ENCODE assay signal across 18 cellular contexts in genomic region chr2:61114147-61114546, GRCh38. TPM values are rescaled to one million over a fixed set of nuclear protein-coding genes. Genes with fewer than 3 reads are reported as not detected.
A peak's percentile ranks its signal among the peaks of the same experiment; 100 is the strongest.
DNase-seq lines count a peak whose midpoint lies in the region; ATAC-seq, FAIRE-seq and TF ChIP-seq lines count a peak whose summit lies in the region.
"Had no signal": no experiment of that assay in that cellular context is flagged by ENCODE, and none has a peak within 500 bp of the region (broad histone marks: within the 10 kb centered on the region; RNA-seq: fewer than 3 reads in every experiment).

No MANE protein-coding gene starts in this region.

- FAIRE-seq in HepG2 (lab: Jason Lieb, UNC) (no peak), K562 (lab: Jason Lieb, UNC) (no peak), urothelium cell line (lab: Jason Lieb, UNC) (no peak)
- FAIRE-seq: GM12878, GM18507, H1 had no signal

- H4K20me1 ChIP-seq in HepG2 (ENCODE audit: insufficient read depth, low read length) (no peaks in the 10 kb centered on the region), K562 (replicated peaks; ENCODE audit: control insufficient read depth, insufficient read depth, low read length) (no peaks in the 10 kb centered on the region), neural progenitor cell (ENCODE audit: low read depth) (no peaks in the 10 kb centered on the region)
- H4K20me1 ChIP-seq: BLaER1 treated with 17β-estradiol and CSF1 and Interleukin-3, amounts not matched to agents 10 nM and 100 nM had no signal

- intact Hi-C loops in HepG2 (cut with micrococcal nuclease; ENCODE audit: unreplicated experiment) (no loop called here), right lobe of liver (cut with DNase I) (no loop called here), K562 (cut with micrococcal nuclease) (no loop called here), ovary (cut with DNase I) (no loop called here), lower lobe of right lung (cut with DNase I) (no loop called here)

- H2AFZ ChIP-seq in HepG2 (ENCODE audit: low read length) = no peak overlapping the region
- H2AFZ ChIP-seq in K562 (ENCODE audit: low read depth, low read length) = 0 out of 2 replicates have a peak overlapping the region, but pooled peaks have one; percentile 10
- no peak overlapping the region for H2AFZ ChIP-seq in neural progenitor cell (replicated peaks)

- H3K9me1 ChIP-seq in K562 (ENCODE audit: control insufficient read depth, insufficient read depth, low read length) = no peaks in the 10 kb centered on the region

- H3K4me1 Mint-ChIP-seq in neural progenitor cell = no peaks in the 10 kb centered on the region
- H3K4me1 Mint-ChIP-seq: CD4-positive, CD25-positive, alpha-beta regulatory T cell had no signal

- TF ChIP-seq EP300 in HepG2 (IDR thresholded peaks at IDR 0.05; ENCODE audit: low read depth in 2 of 2, low read length in 2 of 2) = no peak
- TF ChIP-seq EP300 in HepG2 (CRISPR knock-in tag; IDR thresholded peaks at IDR 0.05; ENCODE audit: borderline replicate concordance) = no peak
- no peak for TF ChIP-seq EP300 in K562 (IDR thresholded peaks at IDR 0.05; ENCODE audit: low read length)
- TF ChIP-seq EP300 in ovary (IDR thresholded peaks at IDR 0.05) = no peak

- peaks cover 0 to 4% of the 10 kb centered on the region in 2 experiments; a peak in 2 of 5 replicates for H3K36me3 ChIP-seq in HepG2 (replicated peaks in 1 of 2; ENCODE audit: control insufficient read depth in 1 of 2, insufficient read depth in 2 of 2, low read length in 2 of 2)
- H3K36me3 ChIP-seq in right lobe of liver = no peaks in the 10 kb centered on the region
- H3K36me3 ChIP-seq in K562 (ENCODE audit: control insufficient read depth, insufficient read depth, low read length) = no peaks in the 10 kb centered on the region
- H3K36me3 ChIP-seq in neural progenitor cell = peaks cover 34% of the 10 kb centered on the region
- no peaks in the 10 kb centered on the region for H3K36me3 ChIP-seq in ovary
- peaks cover 31% of the 10 kb centered on the region for H3K36me3 ChIP-seq in lower lobe of right lung

- H3K79me2 ChIP-seq in HepG2 (ENCODE audit: insufficient read depth, low read length) (no peaks in the 10 kb centered on the region), K562 (ENCODE audit: control insufficient read depth, insufficient read depth, low read length) (no peaks in the 10 kb centered on the region), neural progenitor cell (ENCODE audit: low read depth) (no peaks in the 10 kb centered on the region)

- H3K4me3 ChIP-seq in HepG2 (replicated peaks in 1 of 3; ENCODE audit: insufficient read depth in 1 of 3, low read depth in 2 of 3, low read length in 3 of 3) (no peak overlapping the region), right lobe of liver (no peak overlapping the region), K562 (no peak overlapping the region), neural progenitor cell (no peak overlapping the region), ovary (no peak overlapping the region), lower lobe of right lung (no peak overlapping the region)
- H3K4me3 ChIP-seq: BLaER1 treated with 17β-estradiol and CSF1 and Interleukin-3, amounts not matched to agents 10 nM and 100 nM; GM12878 had no signal

- H3K9ac ChIP-seq in HepG2 (ENCODE audit: insufficient read depth, low read depth, low read length) (no peak overlapping the region), K562 (ENCODE audit: insufficient read depth in 1 of 2, low read depth in 2 of 2, low read length in 2 of 2) (no peak overlapping the region), neural progenitor cell (no peak overlapping the region)
- H3K9ac ChIP-seq: BLaER1 treated with 17β-estradiol and CSF1 and Interleukin-3, amounts not matched to agents 10 nM and 100 nM had no signal

- in situ Hi-C loops in HepG2 (cut with HindIII; ENCODE audit: extremely low pct_ligation_motif_present, low pct_unique_long_range_greater_than_20kb) = no loop called here
- in situ Hi-C loops in K562 (cut with MboI) = no loop called here

- H3K4me3 Mint-ChIP-seq in neural progenitor cell = no peak overlapping the region
- H3K4me3 Mint-ChIP-seq: CD4-positive, CD25-positive, alpha-beta regulatory T cell had no signal

- H3K27me3 Mint-ChIP-seq in neural progenitor cell (ENCODE audit: insufficient read depth, low read depth) = no peaks in the 10 kb centered on the region
- H3K27me3 Mint-ChIP-seq: CD4-positive, CD25-positive, alpha-beta regulatory T cell had no signal

- H3K27ac ChIP-seq in HepG2 (ENCODE audit: extremely low read length, insufficient read depth, low read length) = no peak overlapping the region
- no peak overlapping the region for H3K27ac ChIP-seq in right lobe of liver
- no peak overlapping the region for H3K27ac ChIP-seq in K562 (ENCODE audit: extremely low read depth, low read depth, low read length)
- no peak overlapping the region for H3K27ac ChIP-seq in neural progenitor cell
- no peak overlapping the region for H3K27ac ChIP-seq in ovary
- no peak overlapping the region for H3K27ac ChIP-seq in lower lobe of right lung
- H3K27ac ChIP-seq: BLaER1 treated with 17β-estradiol and CSF1 and Interleukin-3, amounts not matched to agents 10 nM and 100 nM had no signal

- ATAC-seq in HepG2 = no peak
- ATAC-seq in right lobe of liver = no peak
- ATAC-seq in K562 = no peak
- no peak for ATAC-seq in lower lobe of right lung
- ATAC-seq: GM12878 had no signal

- H3K36me3 Mint-ChIP-seq in neural progenitor cell = peaks cover 49% of the 10 kb centered on the region

- H3K4me1 ChIP-seq in HepG2 (ENCODE audit: insufficient read depth, low read length) = no peaks in the 10 kb centered on the region
- no peaks in the 10 kb centered on the region for H3K4me1 ChIP-seq in right lobe of liver
- H3K4me1 ChIP-seq in K562 (replicated peaks in 1 of 2; ENCODE audit: control insufficient read depth in 2 of 2, insufficient read depth in 2 of 2, low read length in 2 of 2) = no peaks in the 10 kb centered on the region
- no peaks in the 10 kb centered on the region for H3K4me1 ChIP-seq in neural progenitor cell
- H3K4me1 ChIP-seq in ovary (ENCODE audit: insufficient read depth) = no peaks in the 10 kb centered on the region
- no peaks in the 10 kb centered on the region for H3K4me1 ChIP-seq in lower lobe of right lung
- H3K4me1 ChIP-seq: BLaER1 treated with 17β-estradiol and CSF1 and Interleukin-3, amounts not matched to agents 10 nM and 100 nM had no signal

- CTCF ChIA-PET in HepG2 (lab: Yijun Ruan, JAX; ENCODE audit: low intra/inter-chr PET ratio, low total read pairs) = no interaction called here
- CTCF ChIA-PET in K562 (lab: Yijun Ruan, JAX; ENCODE audit: low intra/inter-chr PET ratio) = no interaction called here

- no peak overlapping the region for H3K27ac Mint-ChIP-seq in neural progenitor cell
- H3K27ac Mint-ChIP-seq: CD4-positive, CD25-positive, alpha-beta regulatory T cell had no signal

- TF ChIP-seq RAD21 in HepG2 (CRISPR knock-in tag; IDR thresholded peaks at IDR 0.05) (no peak), K562 (CRISPR knock-in tag; conservative IDR thresholded peaks at IDR 0.05 in 1 of 2, IDR thresholded peaks at IDR 0.05 in 1 of 2) (no peak)

- H3K9me3 ChIP-seq in HepG2 (ENCODE audit: low read length) = no peaks in the 10 kb centered on the region
- H3K9me3 ChIP-seq in right lobe of liver = no peaks in the 10 kb centered on the region
- H3K9me3 ChIP-seq in K562 (replicated peaks; ENCODE audit: control insufficient read depth, insufficient read depth, low read depth, low read length) = no peaks in the 10 kb centered on the region; the same call in 1 of the 2 replicates
- H3K9me3 ChIP-seq in neural progenitor cell (ENCODE audit: low read depth) = no peaks in the 10 kb centered on the region
- H3K9me3 ChIP-seq in ovary = no peaks in the 10 kb centered on the region
- no peaks in the 10 kb centered on the region for H3K9me3 ChIP-seq in lower lobe of right lung

- TF ChIP-seq POLR2A in HepG2 (IDR thresholded peaks at IDR 0.05; ENCODE audit: insufficient read depth in 1 of 2, low read depth in 2 of 2, low read length in 2 of 2) (no peak), right lobe of liver (IDR thresholded peaks at IDR 0.05) (no peak), K562 (conservative IDR thresholded peaks at IDR 0.05) (no peak), ovary (IDR thresholded peaks at IDR 0.05) (no peak)

- DNase-seq in HepG2 (ENCODE audit: low spot score) (no peak), right lobe of liver (no peak), NCI-H69 (lab: John Stamatoyannopoulos, UW) (peak; percentile 16), K562 (ENCODE audit: extremely low read depth in 1 of 4, low spot score in 3 of 4) (no peak), neural progenitor cell (ENCODE audit: low spot score) (peak; percentile 4), urothelium cell line (ENCODE audit: low spot score) (no peak), ovary (no peak), lower lobe of right lung (no peak)
- DNase-seq: 8988T; ACHN; CD4-positive, CD25-positive, alpha-beta regulatory T cell; DMS53; HCEC 1CT; IMR-90 had no signal

- 89% methylated on average over 6 of the region's 6 CpGs for WGBS in HepG2 (ENCODE audit: low lambda C conversion rate)
- WGBS in right lobe of liver (ENCODE audit: insufficient coverage, low coverage, low lambda C conversion rate, missing lambda C conversion rate) = 85% methylated on average over 6 of the region's 6 CpGs
- WGBS in K562 (ENCODE audit: insufficient coverage, low coverage, missing lambda C conversion rate) = 26% methylated on average over 6 of the region's 6 CpGs
- WGBS in ovary, 3 donors = 66 to 75% (median 68%) methylated on average over 6 of the region's 6 CpGs

- H3K4me2 ChIP-seq in HepG2 (ENCODE audit: low read depth, low read length) (no peak overlapping the region), K562 (ENCODE audit: insufficient read depth, low read length) (no peak overlapping the region), neural progenitor cell (no peak overlapping the region)
- H3K4me2 ChIP-seq: BLaER1 treated with 17β-estradiol and CSF1 and Interleukin-3, amounts not matched to agents 10 nM and 100 nM had no signal

- BruUV-seq in HepG2 (replicated peaks; lab: Mats Ljungman, UMichigan) = no TSS peak
- no TSS peak for BruUV-seq in K562 (replicated peaks; lab: Mats Ljungman, UMichigan)

- no peaks in the 10 kb centered on the region for H3F3A ChIP-seq in neural progenitor cell (ENCODE audit: low read depth)

- peaks cover 19% of the 10 kb centered on the region for H3K9me3 Mint-ChIP-seq in neural progenitor cell

- POLR2A ChIA-PET in HepG2 (lab: Yijun Ruan, JAX) (no interaction called here), K562 (lab: Yijun Ruan, JAX) (no interaction called here)

- TF ChIP-seq CTCF in HepG2 (CRISPR knock-in tag; IDR thresholded peaks at IDR 0.05) (no peak), right lobe of liver (IDR thresholded peaks at IDR 0.05) (no peak), K562 (IDR thresholded peaks at IDR 0.05 in 2 of 3, conservative IDR thresholded peaks at IDR 0.05 in 1 of 3; ENCODE audit: insufficient read depth in 2 of 3, low read depth in 1 of 3, low read length in 3 of 3) (no peak), neural progenitor cell (IDR thresholded peaks at IDR 0.05) (no peak), ovary (IDR thresholded peaks at IDR 0.05) (no peak), lower lobe of right lung (IDR thresholded peaks at IDR 0.05) (no peak)

- no peaks in the 10 kb centered on the region for H3K27me3 ChIP-seq in HepG2 (ENCODE audit: control insufficient read depth in 1 of 2, insufficient read depth in 2 of 2, low read length in 2 of 2)
- no peaks in the 10 kb centered on the region for H3K27me3 ChIP-seq in right lobe of liver
- no peaks in the 10 kb centered on the region for H3K27me3 ChIP-seq in K562 (ENCODE audit: control insufficient read depth in 2 of 2, insufficient read depth in 2 of 2, low read length in 2 of 2)
- H3K27me3 ChIP-seq in neural progenitor cell = no peaks in the 10 kb centered on the region
- H3K27me3 ChIP-seq in ovary = no peaks in the 10 kb centered on the region
- no peaks in the 10 kb centered on the region for H3K27me3 ChIP-seq in lower lobe of right lung (ENCODE audit: low read depth)
- H3K27me3 ChIP-seq: BLaER1 treated with 17β-estradiol and CSF1 and Interleukin-3, amounts not matched to agents 10 nM and 100 nM had no signal

RNA-seq across cellular contexts. Expression of gene C2orf74, which starts 47.8 kb away (rescaled TPM):
- total RNA-seq in HepG2 (2016; rRNA removed; fragmentation: Illumina TruSeq; extraction: Trizol) = 13.8 and 21.6 TPM in 2 replicates
- 16.7 and 17.0 TPM in 2 replicates for total RNA-seq in HepG2 (2016; cell fraction: cytosol; rRNA removed; fragmentation: Illumina TruSeq; extraction: Trizol; ENCODE audit: low read depth)
- 14.9 and 18.7 TPM in 2 replicates for total RNA-seq in HepG2 (2016; cell fraction: insoluble cytoplasmic fraction; rRNA removed; fragmentation: Illumina TruSeq; extraction: Trizol)
- 14.2 and 19.0 TPM in 2 replicates for total RNA-seq in HepG2 (2016; cell fraction: membrane; rRNA removed; fragmentation: Illumina TruSeq; extraction: Trizol)
- 7.0 and 8.1 TPM in 2 replicates for total RNA-seq in HepG2 (2016; cell fraction: nucleus; rRNA removed; fragmentation: Illumina TruSeq; extraction: Trizol)
- polyA plus RNA-seq in HepG2 (2011; rRNA removed) = 10.6 and 11.9 TPM in 2 replicates
- polyA plus RNA-seq in HepG2 (2011; cell fraction: cytosol; rRNA removed) = 11.8 and 13.6 TPM in 2 replicates
- polyA plus RNA-seq in HepG2 (2011; cell fraction: nucleus; rRNA removed) = 4.7 and 6.8 TPM in 2 replicates
- polyA plus RNA-seq in HepG2 (2012) = 15.7 and 26.1 TPM in 2 replicates
- polyA plus RNA-seq in HepG2 (2016; cell fraction: cytosol; fragmentation: Illumina TruSeq; extraction: Trizol; ENCODE audit: low read depth) = 8.9 TPM in 2 replicates
- 26.0 and 27.5 TPM in 2 replicates for polyA plus RNA-seq in HepG2 (2016; cell fraction: insoluble cytoplasmic fraction; fragmentation: Illumina TruSeq; extraction: Trizol; ENCODE audit: low read depth)
- polyA plus RNA-seq in HepG2 (2016; cell fraction: membrane; fragmentation: Illumina TruSeq; extraction: Trizol; ENCODE audit: low read depth) = 15.9 and 17.5 TPM in 2 replicates
- 16.4 and 18.0 TPM in 2 replicates for polyA plus RNA-seq in HepG2 (2016; cell fraction: nucleus; fragmentation: Illumina TruSeq; extraction: Trizol; ENCODE audit: insufficient read depth, low read depth)
- polyA minus RNA-seq in HepG2 (2011; rRNA and poly(A)+ RNA removed; ENCODE audit: low replicate concordance) = 0.42 and 1.5 TPM in 2 replicates
- polyA minus RNA-seq in HepG2 (2011; cell fraction: cytosol; rRNA and poly(A)+ RNA removed) = 5.3 TPM in 1 of 2 replicates, not detected in the other
- 4.5 and 8.8 TPM in 2 replicates for polyA minus RNA-seq in HepG2 (2011; cell fraction: nucleus; rRNA and poly(A)+ RNA removed)
- 10 to 100 TPM; 10.2 to 12.0 (median 10.6) TPM for total RNA-seq in right lobe of liver
- total RNA-seq in K562 (2011; cell fraction: chromatin; rRNA removed; ENCODE audit: low replicate concordance) = not detected in 2 replicates
- not detected in 2 replicates for total RNA-seq in K562 (2011; cell fraction: nucleolus; rRNA removed)
- not detected in 2 replicates for total RNA-seq in K562 (2011; cell fraction: nucleoplasm; rRNA removed)
- not detected in 2 replicates for total RNA-seq in K562 (2014; rRNA removed)
- total RNA-seq in K562 (2014; rRNA removed; fragmentation: Illumina TruSeq; extraction: Trizol) = not detected in 2 replicates
- not detected in 2 replicates for total RNA-seq in K562 (2015; rRNA removed; fragmentation: Illumina TruSeq; extraction: Trizol)
- total RNA-seq in K562 (2021) = not detected in 2 replicates
- polyA plus RNA-seq in K562 (2011; rRNA removed) = not detected in 2 replicates
- not detected in 2 replicates for polyA plus RNA-seq in K562 (2011; cell fraction: cytosol; rRNA removed)
- not detected in 2 replicates for polyA plus RNA-seq in K562 (2011; cell fraction: nucleus; rRNA removed)
- polyA plus RNA-seq in K562 (2012) = not detected in 2 replicates
- not detected in 2 replicates for polyA plus RNA-seq in K562 (2014; fragmentation: Illumina TruSeq; extraction: Trizol)
- not detected for polyA plus RNA-seq in K562 (2014; fragmentation: Nextera tagmentation; extraction: Ambion mirVana)
- not detected in 2 replicates for polyA plus RNA-seq in K562 (2014; rRNA removed)
- not detected in 2 replicates for polyA minus RNA-seq in K562 (2011; rRNA and poly(A)+ RNA removed)
- polyA minus RNA-seq in K562 (2011; cell fraction: cytosol; rRNA and poly(A)+ RNA removed) = not detected in 2 replicates
- not detected in 2 replicates for polyA minus RNA-seq in K562 (2011; cell fraction: nucleus; rRNA and poly(A)+ RNA removed)
- 17.9 and 20.9 TPM in 2 replicates for total RNA-seq in neural progenitor cell (ENCODE audit: low replicate concordance)
- total RNA-seq in ovary = 10 to 100 TPM in 6 of 7 donors, 1 to 10 TPM in 1; 8.6 to 19.6 (median 15.6) TPM
- 10 to 100 TPM; 22.1 to 36.7 TPM for polyA plus RNA-seq in ovary
- 17.4 TPM for total RNA-seq in lower lobe of right lung

RNA-seq across cellular contexts. Expression of gene SANBR, which starts 48.5 kb away (rescaled TPM):
- 20.9 and 22.9 TPM in 2 replicates for total RNA-seq in HepG2 (2016; rRNA removed; fragmentation: Illumina TruSeq; extraction: Trizol)
- 37.0 and 39.1 TPM in 2 replicates for total RNA-seq in HepG2 (2016; cell fraction: cytosol; rRNA removed; fragmentation: Illumina TruSeq; extraction: Trizol; ENCODE audit: low read depth)
- 20.4 and 22.7 TPM in 2 replicates for total RNA-seq in HepG2 (2016; cell fraction: insoluble cytoplasmic fraction; rRNA removed; fragmentation: Illumina TruSeq; extraction: Trizol)
- total RNA-seq in HepG2 (2016; cell fraction: membrane; rRNA removed; fragmentation: Illumina TruSeq; extraction: Trizol) = 21.4 and 22.9 TPM in 2 replicates
- total RNA-seq in HepG2 (2016; cell fraction: nucleus; rRNA removed; fragmentation: Illumina TruSeq; extraction: Trizol) = 22.7 and 30.0 TPM in 2 replicates
- polyA plus RNA-seq in HepG2 (2011; rRNA removed) = 9.6 and 9.8 TPM in 2 replicates
- 3.2 and 5.0 TPM in 2 replicates for polyA plus RNA-seq in HepG2 (2011; cell fraction: cytosol; rRNA removed)
- 9.8 and 14.1 TPM in 2 replicates for polyA plus RNA-seq in HepG2 (2011; cell fraction: nucleus; rRNA removed)
- polyA plus RNA-seq in HepG2 (2012) = 7.5 and 9.2 TPM in 2 replicates
- 8.4 and 10.5 TPM in 2 replicates for polyA plus RNA-seq in HepG2 (2016; cell fraction: cytosol; fragmentation: Illumina TruSeq; extraction: Trizol; ENCODE audit: low read depth)
- 17.9 and 18.6 TPM in 2 replicates for polyA plus RNA-seq in HepG2 (2016; cell fraction: insoluble cytoplasmic fraction; fragmentation: Illumina TruSeq; extraction: Trizol; ENCODE audit: low read depth)
- 11.8 and 13.5 TPM in 2 replicates for polyA plus RNA-seq in HepG2 (2016; cell fraction: membrane; fragmentation: Illumina TruSeq; extraction: Trizol; ENCODE audit: low read depth)
- polyA plus RNA-seq in HepG2 (2016; cell fraction: nucleus; fragmentation: Illumina TruSeq; extraction: Trizol; ENCODE audit: insufficient read depth, low read depth) = 34.4 and 34.6 TPM in 2 replicates
- 8.9 and 9.9 TPM in 2 replicates for polyA minus RNA-seq in HepG2 (2011; rRNA and poly(A)+ RNA removed; ENCODE audit: low replicate concordance)
- polyA minus RNA-seq in HepG2 (2011; cell fraction: cytosol; rRNA and poly(A)+ RNA removed) = 9.3 and 10.5 TPM in 2 replicates
- polyA minus RNA-seq in HepG2 (2011; cell fraction: nucleus; rRNA and poly(A)+ RNA removed) = 39.1 and 47.9 TPM in 2 replicates
- 1 to 10 TPM; 1.3 to 4.4 (median 1.9) TPM for total RNA-seq in right lobe of liver
- 8.5 and 17.5 TPM in 2 replicates for total RNA-seq in K562 (2011; cell fraction: chromatin; rRNA removed; ENCODE audit: low replicate concordance)
- total RNA-seq in K562 (2011; cell fraction: nucleolus; rRNA removed) = 5.8 TPM in 2 replicates
- total RNA-seq in K562 (2011; cell fraction: nucleoplasm; rRNA removed) = 6.5 and 13.1 TPM in 2 replicates
- 4.1 and 5.7 TPM in 2 replicates for total RNA-seq in K562 (2014; rRNA removed)
- 6.7 and 7.4 TPM in 2 replicates for total RNA-seq in K562 (2014; rRNA removed; fragmentation: Illumina TruSeq; extraction: Trizol)
- 5.4 and 7.7 TPM in 2 replicates for total RNA-seq in K562 (2015; rRNA removed; fragmentation: Illumina TruSeq; extraction: Trizol)
- 4.9 and 6.2 TPM in 2 replicates for total RNA-seq in K562 (2021)
- polyA plus RNA-seq in K562 (2011; rRNA removed) = 6.6 and 6.9 TPM in 2 replicates
- polyA plus RNA-seq in K562 (2011; cell fraction: cytosol; rRNA removed) = 2.0 and 3.8 TPM in 2 replicates
- polyA plus RNA-seq in K562 (2011; cell fraction: nucleus; rRNA removed) = 4.1 and 4.5 TPM in 2 replicates
- polyA plus RNA-seq in K562 (2012) = 4.6 and 6.6 TPM in 2 replicates
- polyA plus RNA-seq in K562 (2014; fragmentation: Illumina TruSeq; extraction: Trizol) = 5.1 and 6.3 TPM in 2 replicates
- polyA plus RNA-seq in K562 (2014; fragmentation: Nextera tagmentation; extraction: Ambion mirVana) = 1 to 10 TPM; 1.5 to 3.1 TPM
- polyA plus RNA-seq in K562 (2014; rRNA removed) = 4.5 and 5.3 TPM in 2 replicates
- 6.7 and 7.2 TPM in 2 replicates for polyA minus RNA-seq in K562 (2011; rRNA and poly(A)+ RNA removed)
- 3.7 and 4.2 TPM in 2 replicates for polyA minus RNA-seq in K562 (2011; cell fraction: cytosol; rRNA and poly(A)+ RNA removed)
- polyA minus RNA-seq in K562 (2011; cell fraction: nucleus; rRNA and poly(A)+ RNA removed) = 3.8 and 6.1 TPM in 2 replicates
- total RNA-seq in neural progenitor cell (ENCODE audit: low replicate concordance) = 28.3 and 47.3 TPM in 2 replicates
- 1 to 10 TPM; 3.8 to 9.5 (median 5.4) TPM for total RNA-seq in ovary
- 1 to 10 TPM; 2.7 to 4.7 TPM for polyA plus RNA-seq in ovary
- total RNA-seq in lower lobe of right lung = 13.8 TPM

Comparison
In these comparisons a context has a peak if more than half of its experiments do, and no peak if none do; other contexts are left out.
1. DNase-seq: peak in NCI-H69 (single experiment) and neural progenitor cell (single experiment); none in HepG2 (single experiment), right lobe of liver (0 of 3), K562 (0 of 4), urothelium cell line (single experiment), ovary (0 of 5) and lower lobe of right lung (single experiment).
2. RNA of gene C2orf74, which starts 47.8 kb away (total RNA-seq): 17.9 to 20.9 TPM in neural progenitor cell, 17.4 TPM in lower lobe of right lung (single experiment), 8.6 to 19.6 TPM in ovary, 7.0 to 21.6 TPM in HepG2 and 10.2 to 12.0 TPM in right lobe of liver; not detected in K562; every median in the first group is over 4 times any median in the second.
3. Of the 241 proteins assayed by ChIP-seq in both HepG2 and K562: peak only in HepG2: ZBTB33; only in K562: none; in both: none; in neither: 239; mixed calls (peak in some experiments, not most) for 1.